In genomic region chr16:85379041-85380001, GRCh38 we compare ENCODE assay signal across 24 cellular contexts.
A peak's percentile ranks its signal among the peaks of the same experiment; 100 is the strongest.
DNase-seq lines count a peak whose midpoint lies in the region; ATAC-seq, FAIRE-seq and TF ChIP-seq lines count a peak whose summit lies in the region.
"Had no signal": no experiment of that assay in that cellular context is flagged by ENCODE, and none has a peak within 500 bp of the region (broad histone marks: within the 10 kb centered on the region; RNA-seq: fewer than 3 reads in every experiment).

No MANE protein-coding gene starts in this region.

- H3K9me3 ChIP-seq in HepG2 (ENCODE audit: low read length), result no peaks in the 10 kb centered on the region
- no peaks in the 10 kb centered on the region for H3K9me3 ChIP-seq in right lobe of liver
- H3K9me3 ChIP-seq in GM12878 (replicated peaks; ENCODE audit: control insufficient read depth, insufficient read depth, low read length), result no peaks in the 10 kb centered on the region
- H3K9me3 ChIP-seq in neural progenitor cell (ENCODE audit: low read depth), result no peaks in the 10 kb centered on the region
- H3K9me3 ChIP-seq: Caco-2, gastroesophageal sphincter, tibial nerve had no signal

- RAD21 ChIA-PET in GM12878 (lab: Charles Lee; ENCODE audit: unreplicated experiment), result no interaction called here

- H2AFZ ChIP-seq in HepG2 (ENCODE audit: low read length) (no peak overlapping the region), GM12878 (ENCODE audit: control insufficient read depth, low read depth, low read length) (no peak overlapping the region), neural progenitor cell (replicated peaks) (no peak overlapping the region)

- TF ChIP-seq EP300 in HepG2 (IDR thresholded peaks at IDR 0.05; ENCODE audit: low read depth in 2 of 2, low read length in 2 of 2), result no peak
- no peak for TF ChIP-seq EP300 in HepG2 (CRISPR knock-in tag; IDR thresholded peaks at IDR 0.05; ENCODE audit: borderline replicate concordance)
- TF ChIP-seq EP300 in GM12878 (IDR thresholded peaks at IDR 0.05; ENCODE audit: borderline replicate concordance in 1 of 2, control insufficient read depth in 1 of 2, low read depth in 2 of 2, low read length in 2 of 2), result no peak

- no peak for TF ChIP-seq POLR2A in HepG2 (IDR thresholded peaks at IDR 0.05; ENCODE audit: insufficient read depth in 1 of 2, low read depth in 2 of 2, low read length in 2 of 2)
- TF ChIP-seq POLR2A in right lobe of liver (IDR thresholded peaks at IDR 0.05), result no peak
- TF ChIP-seq POLR2A in GM12878 (IDR thresholded peaks at IDR 0.05; ENCODE audit: low read depth, low read length), result no peak

- TF ChIP-seq CTCF in HepG2 (CRISPR knock-in tag; IDR thresholded peaks at IDR 0.05), result no peak
- no peak for TF ChIP-seq CTCF in right lobe of liver (IDR thresholded peaks at IDR 0.05)
- no peak for TF ChIP-seq CTCF in GM12878 (IDR thresholded peaks at IDR 0.05 in 2 of 3, conservative IDR thresholded peaks at IDR 0.05 in 1 of 3; ENCODE audit: control insufficient read depth in 2 of 3, extremely low read depth in 1 of 3, insufficient read depth in 1 of 3, low read depth in 3 of 3, low read length in 3 of 3)
- TF ChIP-seq CTCF in neural progenitor cell (IDR thresholded peaks at IDR 0.05), result no peak

- 49% methylated on average over 13 of the region's 15 CpGs for WGBS in HepG2 (ENCODE audit: low lambda C conversion rate)
- WGBS in right lobe of liver (ENCODE audit: insufficient coverage, low coverage, low lambda C conversion rate, missing lambda C conversion rate), result 78% methylated on average over 6 of the region's 15 CpGs
- 9% methylated on average over 15 of the region's 15 CpGs for whole genome bisulfite sequencing in GM12878 (ENCODE audit: insufficient coverage, insufficient replicate concordance, low lambda C conversion rate, missing lambda C conversion rate)

- DNase-seq in HepG2 (ENCODE audit: low spot score), result no peak
- no peak for DNase-seq in right lobe of liver
- DNase-seq in GM12878 (ENCODE audit: low read depth, low spot score), result no peak
- DNase-seq in neural progenitor cell (ENCODE audit: low spot score), result no peak
- DNase-seq in 8988T, result no peak
- no peak for DNase-seq in frontal cortex (ENCODE audit: low spot score in 2 of 2)
- DNase-seq: activated CD4-positive, alpha-beta T cell treated with anti-CD3 and anti-CD28 coated beads, Interleukin-2, amount 50 U/mL, for 4 hours; activated CD4-positive, CD25-positive, alpha-beta regulatory T cell; activated naive CD4-positive, alpha-beta T cell treated with anti-CD3 and anti-CD28 coated beads, Interleukin-2, amount 10 ng/mL, durations not matched to agents 7 days and 5 days; Caco-2; DND-41; HFFc6; hippocampal formation; immature natural killer cell; naive B cell; stimulated activated CD4-positive, alpha-beta T cell treated with anti-CD3 and anti-CD28 coated beads, Interleukin-2, amount 100 ng/mL, for 24 hours; T-helper 1 cell had no signal

- H3K4me1 ChIP-seq in HepG2 (ENCODE audit: insufficient read depth, low read length), result peaks cover 32% of the 10 kb centered on the region; the same call in 1 of the 2 replicates
- peaks cover 0 to 16% (median 7%) of the 10 kb centered on the region in 4 donors for H3K4me1 ChIP-seq in right lobe of liver
- no peaks in the 10 kb centered on the region for H3K4me1 ChIP-seq in GM12878 (ENCODE audit: control insufficient read depth, insufficient read depth, low read length)
- peaks cover 9% of the 10 kb centered on the region for H3K4me1 ChIP-seq in neural progenitor cell

- H3K9ac ChIP-seq in HepG2 (ENCODE audit: insufficient read depth, low read depth, low read length) (no peak overlapping the region), GM12878 (ENCODE audit: control insufficient read depth, insufficient read depth, low read length) (no peak overlapping the region), neural progenitor cell (no peak overlapping the region)

- H3K27ac ChIP-seq in HepG2 (ENCODE audit: extremely low read length, insufficient read depth, low read length) (no peak overlapping the region), right lobe of liver (no peak overlapping the region), GM12878 (ENCODE audit: control insufficient read depth, insufficient read depth) (no peak overlapping the region), neural progenitor cell (no peak overlapping the region)
- H3K27ac ChIP-seq: C4-2B, HL-60 had no signal

- H3K4me2 ChIP-seq in HepG2 (ENCODE audit: low read depth, low read length) (no peak overlapping the region), GM12878 (ENCODE audit: control insufficient read depth, insufficient read depth) (no peak overlapping the region), neural progenitor cell (no peak overlapping the region)

- no peaks in the 10 kb centered on the region for H3K9me3 Mint-ChIP-seq in neural progenitor cell
- H3K9me3 Mint-ChIP-seq: HFFc6, immature natural killer cell had no signal

- H3F3A ChIP-seq in neural progenitor cell (ENCODE audit: low read depth), result peaks cover 9% of the 10 kb centered on the region

- in situ Hi-C loops in HepG2 (cut with HindIII; ENCODE audit: extremely low pct_ligation_motif_present, low pct_unique_long_range_greater_than_20kb), result no loop called here
- in situ Hi-C loops in GM12878 (cut with MboI), result no loop called here

- TF ChIP-seq RAD21 in HepG2 (CRISPR knock-in tag; IDR thresholded peaks at IDR 0.05) (no peak), GM12878 (IDR thresholded peaks at IDR 0.05; ENCODE audit: insufficient read depth, low read depth, low read length) (no peak)

- peaks cover 16% of the 10 kb centered on the region for H3K27me3 Mint-ChIP-seq in neural progenitor cell (ENCODE audit: insufficient read depth, low read depth)

- H4K20me1 ChIP-seq in HepG2 (ENCODE audit: insufficient read depth, low read length) (no peaks in the 10 kb centered on the region; the same call in 1 of the 2 replicates), GM12878 (ENCODE audit: control insufficient read depth, insufficient read depth) (no peaks in the 10 kb centered on the region; the same call in 1 of the 2 replicates), neural progenitor cell (ENCODE audit: low read depth) (no peaks in the 10 kb centered on the region)

- FAIRE-seq in HepG2 (lab: Jason Lieb, UNC) (no peak), GM12878 (lab: Jason Lieb, UNC) (no peak), frontal cortex (lab: Jason Lieb, UNC) (no peak)

- no peaks in the 10 kb centered on the region for H3K36me3 ChIP-seq in HepG2 (replicated peaks in 1 of 2; ENCODE audit: control insufficient read depth in 1 of 2, insufficient read depth in 2 of 2, low read length in 2 of 2)
- H3K36me3 ChIP-seq in right lobe of liver, result no peaks in the 10 kb centered on the region
- H3K36me3 ChIP-seq in GM12878 (ENCODE audit: control insufficient read depth in 2 of 2, insufficient read depth in 2 of 2, low read length in 1 of 2), result no peaks in the 10 kb centered on the region
- no peaks in the 10 kb centered on the region for H3K36me3 ChIP-seq in neural progenitor cell
- H3K36me3 ChIP-seq: gastroesophageal sphincter, tibial nerve had no signal

- ATAC-seq in HepG2, result no peak; the same call in 2 of the 3 replicates
- no peak for ATAC-seq in right lobe of liver
- ATAC-seq in GM12878, result peak; percentile 47
- ATAC-seq in HG03108 (IDR thresholded peaks at IDR 0.05; ENCODE audit: unreplicated experiment), result no peak
- ATAC-seq: gastroesophageal sphincter, left lobe of liver had no signal

- H3K4me1 Mint-ChIP-seq in neural progenitor cell, result peaks cover 35% of the 10 kb centered on the region
- H3K4me1 Mint-ChIP-seq: activated naive CD4-positive, alpha-beta T cell treated with anti-CD3 and anti-CD28 coated beads, Interleukin-2, amount 10 ng/mL, durations not matched to agents 7 days and 5 days; immature natural killer cell had no signal

- peak overlapping the region; percentile 53 for H3K27ac Mint-ChIP-seq in neural progenitor cell
- H3K27ac Mint-ChIP-seq: activated naive CD4-positive, alpha-beta T cell treated with anti-CD3 and anti-CD28 coated beads, Interleukin-2, amount 10 ng/mL, durations not matched to agents 7 days and 5 days; HFFc6; immature natural killer cell; naive B cell had no signal

- intact Hi-C loops in HepG2 (cut with micrococcal nuclease; ENCODE audit: unreplicated experiment) (no loop called here), right lobe of liver (cut with DNase I) (no loop called here), GM12878 (cut with micrococcal nuclease; ENCODE audit: unreplicated experiment) (no loop called here)

- no peaks in the 10 kb centered on the region for H3K79me2 ChIP-seq in HepG2 (ENCODE audit: insufficient read depth, low read length)
- no peaks in the 10 kb centered on the region for H3K79me2 ChIP-seq in GM12878 (ENCODE audit: control insufficient read depth, insufficient read depth, low read length)
- no peaks in the 10 kb centered on the region for H3K79me2 ChIP-seq in neural progenitor cell (ENCODE audit: low read depth)

- no peaks in the 10 kb centered on the region for H3K36me3 Mint-ChIP-seq in neural progenitor cell
- H3K36me3 Mint-ChIP-seq: activated naive CD4-positive, alpha-beta T cell treated with anti-CD3 and anti-CD28 coated beads, Interleukin-2, amount 10 ng/mL, durations not matched to agents 7 days and 5 days; immature natural killer cell; naive B cell had no signal

- peaks cover 3 to 24% of the 10 kb centered on the region in 2 experiments; a peak in 3 of 5 replicates for H3K27me3 ChIP-seq in HepG2 (ENCODE audit: control insufficient read depth in 1 of 2, insufficient read depth in 2 of 2, low read length in 2 of 2)
- H3K27me3 ChIP-seq in right lobe of liver, result no peaks in the 10 kb centered on the region
- H3K27me3 ChIP-seq in GM12878 (replicated peaks in 1 of 2; ENCODE audit: control insufficient read depth in 2 of 2, insufficient read depth in 2 of 2, low read length in 1 of 2), result peaks cover 0 to 2% of the 10 kb centered on the region in 2 experiments
- no peaks in the 10 kb centered on the region for H3K27me3 ChIP-seq in neural progenitor cell
- H3K27me3 ChIP-seq: gastroesophageal sphincter, tibial nerve had no signal

- H3K4me3 ChIP-seq in HepG2 (replicated peaks in 1 of 3; ENCODE audit: insufficient read depth in 1 of 3, low read depth in 2 of 3, low read length in 3 of 3) (no peak overlapping the region), right lobe of liver (no peak overlapping the region), GM12878 (no peak overlapping the region), neural progenitor cell (no peak overlapping the region)
- H3K4me3 ChIP-seq: gastroesophageal sphincter, smooth muscle cell, tibial nerve had no signal

- POLR2A ChIA-PET in HepG2 (lab: Yijun Ruan, JAX) (no interaction called here), GM12878 (lab: Charles Lee) (no interaction called here)

- H3K4me3 Mint-ChIP-seq in neural progenitor cell, result no peak overlapping the region
- H3K4me3 Mint-ChIP-seq: activated naive CD4-positive, alpha-beta T cell treated with anti-CD3 and anti-CD28 coated beads, Interleukin-2, amount 10 ng/mL, durations not matched to agents 7 days and 5 days; HFFc6; immature natural killer cell; naive B cell had no signal

- CTCF ChIA-PET in HepG2 (lab: Yijun Ruan, JAX; ENCODE audit: low intra/inter-chr PET ratio, low total read pairs), result interaction anchor here (0.7 kb wide), 1 partner anchor 104 kb away, joined by 3 read pairs; no protein-coding TSS in a partner anchor
- CTCF ChIA-PET in GM12878 (lab: Yijun Ruan, JAX), result no interaction called here

- SMC1A ChIA-PET in GM12878 (lab: Charles Lee; ENCODE audit: uncharacterized antibody, unreplicated experiment), result no interaction called here

- BruUV-seq in HepG2 (replicated peaks; lab: Mats Ljungman, UMichigan), result no TSS peak
- BruUV-seq in GM12878 (replicated peaks; lab: Mats Ljungman, UMichigan), result no TSS peak
